In genomic region chr20:34448517-34448916, GRCh38 we compare ENCODE assay signal across 21 cellular contexts.
"Had no signal": no experiment of that assay in that cellular context is flagged by ENCODE, and none has a peak within 500 bp of the region (broad histone marks: within the 10 kb centered on the region; RNA-seq: fewer than 3 reads in every experiment).

No MANE protein-coding gene starts in this region.

- H3K4me3 Mint-ChIP-seq: activated CD4-positive, alpha-beta T cell treated with anti-CD3 and anti-CD28 coated beads for 36 hours; activated T-cell treated with anti-CD3 and anti-CD28 coated beads, Interleukin-2, amount 50 U/mL, for 72 hours; neural progenitor cell; T-cell; type B pancreatic cell had no signal

- H3K9ac ChIP-seq: neural progenitor cell had no signal

- DNase-seq: activated CD4-positive, alpha-beta T cell treated with anti-CD3 and anti-CD28 coated beads for 36 hours; activated CD4-positive, alpha-beta T cell treated with anti-CD3 and anti-CD28 coated beads, Interleukin-2, amount 50 U/mL, for 48 hours; activated gamma-delta T cell; activated T-cell treated with anti-CD3 and anti-CD28 coated beads, Interleukin-2, amount 50 U/mL, for 72 hours; amygdala; esophagus squamous epithelium; gastrocnemius medialis; hippocampal formation; left ventricle myocardium superior; SIG-M5; stimulated activated CD4-positive, alpha-beta T cell treated with anti-CD3 and anti-CD28 coated beads, Interleukin-4, amount 100 ng/mL, for 1 hour; stimulated activated naive CD4-positive, alpha-beta T cell treated with Interleukin-2 at 50 U/mL for 16 hours; T-cell; T-helper 9 cell had no signal

- H3K4me1 Mint-ChIP-seq: neural progenitor cell had no signal

- ATAC-seq: activated CD4-positive, alpha-beta T cell treated with anti-CD3 and anti-CD28 coated beads for 36 hours; activated naive CD4-positive, alpha-beta T cell treated with anti-CD3 and anti-CD28 coated beads, Interleukin-2, amount 50 U/mL, for 72 hours; activated T-cell treated with anti-CD3 and anti-CD28 coated beads, Interleukin-2, amount 50 U/mL, for 72 hours; gastrocnemius medialis; left ventricle myocardium superior; SK-N-SH treated with all-trans-retinoic acid at 6 μM for 48 hours; T-cell had no signal

- H3K27me3 Mint-ChIP-seq: activated CD4-positive, alpha-beta T cell treated with anti-CD3 and anti-CD28 coated beads for 36 hours; T-cell; type B pancreatic cell had no signal

- H3K4me3 ChIP-seq: esophagus squamous epithelium, gastrocnemius medialis, neural progenitor cell, prostate gland, thoracic aorta had no signal

- FAIRE-seq: bronchial epithelial cell had no signal

- H3K27ac Mint-ChIP-seq: activated CD4-positive, alpha-beta T cell treated with anti-CD3 and anti-CD28 coated beads for 36 hours; activated T-cell treated with anti-CD3 and anti-CD28 coated beads, Interleukin-2, amount 50 U/mL, for 72 hours; neural progenitor cell; type B pancreatic cell had no signal

- H3K27me3 ChIP-seq: esophagus squamous epithelium, gastrocnemius medialis, neural progenitor cell had no signal

- H3K9me3 Mint-ChIP-seq: activated naive CD4-positive, alpha-beta T cell treated with anti-CD3 and anti-CD28 coated beads, Interleukin-2, amount 50 U/mL, for 72 hours; activated T-cell treated with anti-CD3 and anti-CD28 coated beads, Interleukin-2, amount 50 U/mL, for 72 hours; neural progenitor cell; T-cell; type B pancreatic cell had no signal

- H3K27ac ChIP-seq: esophagus squamous epithelium, gastrocnemius medialis, neural progenitor cell, prostate gland, thoracic aorta had no signal

- H3K4me1 ChIP-seq: esophagus squamous epithelium, gastrocnemius medialis, neural progenitor cell, prostate gland had no signal

- H3K9me3 ChIP-seq: esophagus squamous epithelium, gastrocnemius medialis, prostate gland, thoracic aorta had no signal
